Comparison of ENCODE assay signal across 1 cellular context in the genomic region with DNA sequence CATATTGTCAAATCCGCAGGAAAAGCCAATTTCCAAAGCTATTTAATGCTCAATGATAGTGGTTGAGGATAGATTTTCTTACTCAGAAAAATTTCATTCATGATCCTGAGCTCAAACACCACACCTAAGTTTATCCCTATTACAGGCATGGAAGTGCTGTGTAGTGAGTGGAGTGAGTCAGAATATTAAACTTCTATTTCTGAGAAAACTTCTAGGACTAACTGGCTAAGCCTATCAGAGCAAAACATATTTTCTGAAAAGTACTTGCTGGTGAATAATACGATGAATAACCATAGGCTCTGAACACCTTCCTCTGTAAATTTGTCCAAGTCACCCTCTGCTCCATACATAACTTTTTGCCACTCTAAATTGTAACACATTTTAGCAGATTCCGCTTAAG.
TF ChIP-seq lines count a peak whose summit lies in the region.

No MANE protein-coding gene starts in this region.

TF ChIP-seq in K562, 482 proteins besides CTCF, POLR2A, EP300 and RAD21:
- TF ChIP-seq, protein P1, sequence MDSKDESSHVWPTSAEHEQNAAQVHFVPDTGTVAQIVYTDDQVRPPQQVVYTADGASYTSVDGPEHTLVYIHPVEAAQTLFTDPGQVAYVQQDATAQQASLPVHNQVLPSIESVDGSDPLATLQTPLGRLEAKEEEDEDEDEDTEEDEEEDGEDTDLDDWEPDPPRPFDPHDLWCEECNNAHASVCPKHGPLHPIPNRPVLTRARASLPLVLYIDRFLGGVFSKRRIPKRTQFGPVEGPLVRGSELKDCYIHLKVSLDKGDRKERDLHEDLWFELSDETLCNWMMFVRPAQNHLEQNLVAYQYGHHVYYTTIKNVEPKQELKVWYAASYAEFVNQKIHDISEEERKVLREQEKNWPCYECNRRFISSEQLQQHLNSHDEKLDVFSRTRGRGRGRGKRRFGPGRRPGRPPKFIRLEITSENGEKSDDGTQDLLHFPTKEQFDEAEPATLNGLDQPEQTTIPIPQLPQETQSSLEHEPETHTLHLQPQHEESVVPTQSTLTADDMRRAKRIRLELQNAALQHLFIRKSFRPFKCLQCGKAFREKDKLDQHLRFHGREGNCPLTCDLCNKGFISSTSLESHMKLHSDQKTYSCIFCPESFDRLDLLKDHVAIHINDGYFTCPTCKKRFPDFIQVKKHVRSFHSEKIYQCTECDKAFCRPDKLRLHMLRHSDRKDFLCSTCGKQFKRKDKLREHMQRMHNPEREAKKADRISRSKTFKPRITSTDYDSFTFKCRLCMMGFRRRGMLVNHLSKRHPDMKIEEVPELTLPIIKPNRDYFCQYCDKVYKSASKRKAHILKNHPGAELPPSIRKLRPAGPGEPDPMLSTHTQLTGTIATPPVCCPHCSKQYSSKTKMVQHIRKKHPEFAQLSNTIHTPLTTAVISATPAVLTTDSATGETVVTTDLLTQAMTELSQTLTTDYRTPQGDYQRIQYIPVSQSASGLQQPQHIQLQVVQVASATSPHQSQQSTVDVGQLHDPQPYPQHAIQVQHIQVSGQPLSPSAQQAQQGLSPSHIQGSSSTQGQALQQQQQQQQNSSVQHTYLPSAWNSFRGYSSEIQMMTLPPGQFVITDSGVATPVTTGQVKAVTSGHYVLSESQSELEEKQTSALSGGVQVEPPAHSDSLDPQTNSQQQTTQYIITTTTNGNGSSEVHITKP (IDR thresholded peaks at IDR 0.05; ENCODE audit: partially characterized antibody) = no peak
- TF ChIP-seq ZNF121 (CRISPR knock-in tag; conservative IDR thresholded peaks at IDR 0.05) (no peak), ZNF354B (CRISPR knock-in tag; IDR thresholded peaks at IDR 0.05) (no peak), SMARCA5 (IDR thresholded peaks at IDR 0.05) (no peak), FOXM1 (IDR thresholded peaks at IDR 0.05; ENCODE audit: low read depth) (no peak), FOXM1 (CRISPR knock-in tag; IDR thresholded peaks at IDR 0.05; ENCODE audit: low read depth) (no peak), FOSL1 (tag; conservative IDR thresholded peaks at IDR 0.05) (0 out of 2 replicates have a peak, but pooled peaks have one; percentile 24), ZNF232 (CRISPR knock-in tag; IDR thresholded peaks at IDR 0.05) (no peak)
TF ChIP-seq in K562: peak in this region for 1.
